14 cellular contexts compared by ENCODE assay signal in genomic region chr1:185058886-185059285, GRCh38.
"Had no signal": no experiment of that assay in that cellular context is flagged by ENCODE, and none has a peak within 500 bp of the region (broad histone marks: within the 10 kb centered on the region; RNA-seq: fewer than 3 reads in every experiment).

No MANE protein-coding gene starts in this region.

- H3K36me3 ChIP-seq: esophagus squamous epithelium, heart left ventricle, transverse colon had no signal

- ATAC-seq: activated naive CD8-positive, alpha-beta T cell treated with anti-CD3 and anti-CD28 coated beads, Interleukin-2, amount 50 U/mL, for 24 hours; activated T-cell treated with anti-CD3 and anti-CD28 coated beads, Interleukin-2, amount 50 U/mL, for 72 hours; heart left ventricle; left lung; stimulated activated effector memory CD8-positive, alpha-beta T cell treated with anti-CD3 and anti-CD28 coated beads, Interleukin-12 subunit alpha, Interleukin-12 subunit beta, amount 100 ng/mL, for 72 hours had no signal

- H3K9me3 ChIP-seq: esophagus squamous epithelium, heart left ventricle, left lung, transverse colon had no signal

- H3K4me3 Mint-ChIP-seq: activated CD4-positive, alpha-beta memory T cell treated with anti-CD3 and anti-CD28 coated beads for 36 hours; activated naive CD8-positive, alpha-beta T cell treated with anti-CD3 and anti-CD28 coated beads, Interleukin-2, amount 50 U/mL, for 24 hours; activated T-cell treated with anti-CD3 and anti-CD28 coated beads, Interleukin-2, amount 50 U/mL, for 72 hours; stimulated activated effector memory CD8-positive, alpha-beta T cell treated with anti-CD3 and anti-CD28 coated beads, Interleukin-12 subunit alpha, Interleukin-12 subunit beta, amount 100 ng/mL, for 72 hours; T-helper 2 cell treated with Interferon-gamma antibody and Interleukin-4, amounts not matched to agents 5 μg/mL and 100 μg/mL, for 36 hours had no signal

- H3K27ac Mint-ChIP-seq: activated CD4-positive, alpha-beta memory T cell treated with anti-CD3 and anti-CD28 coated beads for 36 hours; activated naive CD8-positive, alpha-beta T cell treated with anti-CD3 and anti-CD28 coated beads, Interleukin-2, amount 50 U/mL, for 24 hours; activated T-cell treated with anti-CD3 and anti-CD28 coated beads, Interleukin-2, amount 50 U/mL, for 72 hours; stimulated activated effector memory CD8-positive, alpha-beta T cell treated with anti-CD3 and anti-CD28 coated beads, Interleukin-12 subunit alpha, Interleukin-12 subunit beta, amount 100 ng/mL, for 72 hours; T-helper 2 cell treated with Interferon-gamma antibody and Interleukin-4, amounts not matched to agents 5 μg/mL and 100 μg/mL, for 36 hours had no signal

- H3K27ac ChIP-seq: esophagus squamous epithelium, parathyroid adenoma, transverse colon had no signal

- H3K27me3 Mint-ChIP-seq: activated CD4-positive, alpha-beta memory T cell treated with anti-CD3 and anti-CD28 coated beads for 36 hours; activated naive CD8-positive, alpha-beta T cell treated with anti-CD3 and anti-CD28 coated beads, Interleukin-2, amount 50 U/mL, for 24 hours had no signal

- H3K4me1 ChIP-seq: parathyroid adenoma had no signal

- H2AFZ ChIP-seq: parathyroid adenoma had no signal

- DNase-seq: activated CD4-positive, alpha-beta memory T cell treated with anti-CD3 and anti-CD28 coated beads for 36 hours; activated CD4-positive, alpha-beta T cell treated with anti-CD3 and anti-CD28 coated beads for 1 hour; activated naive CD4-positive, alpha-beta T cell; activated naive CD8-positive, alpha-beta T cell treated with anti-CD3 and anti-CD28 coated beads, Interleukin-2, amount 50 U/mL, for 24 hours; activated T-cell treated with anti-CD3 and anti-CD28 coated beads, Interleukin-2, amount 50 U/mL, for 72 hours; esophagus squamous epithelium; foreskin melanocyte; heart left ventricle; left lung; mesenchymal stem cell; transverse colon had no signal

- H3K9me3 Mint-ChIP-seq: activated CD4-positive, alpha-beta memory T cell treated with anti-CD3 and anti-CD28 coated beads for 36 hours; activated naive CD8-positive, alpha-beta T cell treated with anti-CD3 and anti-CD28 coated beads, Interleukin-2, amount 50 U/mL, for 24 hours; activated T-cell treated with anti-CD3 and anti-CD28 coated beads, Interleukin-2, amount 50 U/mL, for 72 hours; stimulated activated effector memory CD8-positive, alpha-beta T cell treated with anti-CD3 and anti-CD28 coated beads, Interleukin-12 subunit alpha, Interleukin-12 subunit beta, amount 100 ng/mL, for 72 hours had no signal

- H3K4me3 ChIP-seq: esophagus squamous epithelium, left lung, transverse colon had no signal

- H3K27me3 ChIP-seq: esophagus squamous epithelium, heart left ventricle, left lung, transverse colon had no signal

- H3K36me3 Mint-ChIP-seq: stimulated activated effector memory CD8-positive, alpha-beta T cell treated with anti-CD3 and anti-CD28 coated beads, Interleukin-12 subunit alpha, Interleukin-12 subunit beta, amount 100 ng/mL, for 72 hours had no signal

- H3K9ac ChIP-seq: parathyroid adenoma had no signal
